In genomic region chr7:68217426-68217825, GRCh38 we compare ENCODE assay signal across 8 cellular contexts.
"Had no signal": no experiment of that assay in that cellular context is flagged by ENCODE, and none has a peak within 500 bp of the region (broad histone marks: within the 10 kb centered on the region; RNA-seq: fewer than 3 reads in every experiment).

No MANE protein-coding gene starts in this region.

- H3K4me3 Mint-ChIP-seq: HFFc6, IgD-negative memory B cell had no signal

- ATAC-seq: HCT116 had no signal

- H3K36me3 Mint-ChIP-seq: IgD-negative memory B cell had no signal

- H3K4me1 Mint-ChIP-seq: IgD-negative memory B cell had no signal

- H3K27ac Mint-ChIP-seq: HFFc6, IgD-negative memory B cell had no signal

- H3K27me3 Mint-ChIP-seq: IgD-negative memory B cell had no signal

- FAIRE-seq: HTR-8/SVneo had no signal

- H3K27ac ChIP-seq: GM23248 had no signal

- DNase-seq: GM23248, GOT3, H7, HFFc6 had no signal

- H3K9ac ChIP-seq: GM23248 had no signal

- H3K4me1 ChIP-seq: HAP-1 had no signal

- H3K36me3 ChIP-seq: HAP-1 had no signal

- H2AFZ ChIP-seq: GM23248 had no signal

- H3K4me3 ChIP-seq: GM23248, HAP-1 had no signal

- H3K9me3 ChIP-seq: HAP-1 had no signal
